In genomic region chr11:65496304-65497140, GRCh38 we compare ENCODE assay signal across 8 cellular contexts. TPM values are rescaled to one million over a fixed set of nuclear protein-coding genes. Genes with fewer than 3 reads are reported as not detected.
DNase-seq lines count a peak whose midpoint lies in the region; ATAC-seq and TF ChIP-seq lines count a peak whose summit lies in the region.

No MANE protein-coding gene starts in this region.

- H3K27ac ChIP-seq in skin epidermis: peak overlapping the region; percentile 57 to 100 (median 99)

- TF ChIP-seq CTCF in WI38 (IDR thresholded peaks at IDR 0.05; ENCODE audit: low read depth, low read length): no peak
- no peak for TF ChIP-seq CTCF in GM13976 (IDR thresholded peaks at IDR 0.05; ENCODE audit: borderline replicate concordance, control extremely low read depth, extremely low read depth, insufficient read depth, missing control alignments)

- POLR2A ChIA-PET in HEK293T (lab: Yijun Ruan, JAX): interaction anchor here (0.8 to 29.4 kb wide), 16 partner anchors 8 to 235 kb away, joined by 3 to 1783 read pairs (median 16); partner anchors contain the start of genes DPF2, FRMD8, NEAT1 and POLA2

- intact Hi-C loops in left ventricle myocardium superior (cut with micrococcal nuclease): no loop called here

- H3K4me3 ChIP-seq in WI38 (ENCODE audit: low read depth, low read length) (peak overlapping the region; percentile 56), skin epidermis (peak overlapping the region; percentile 8 to 79 (median 21))

- in situ Hi-C loops in G401 (cut with HindIII; ENCODE audit: low sequenced_read_pairs): no loop called here
- in situ Hi-C loops in GM13976 (cut with MboI; ENCODE audit: low sequenced_read_pairs, unreplicated experiment): loop anchor here (5.0 kb wide), 1 partner anchor 64 kb away; no protein-coding TSS in a partner anchor

- DNase-seq in G401 (ENCODE audit: low spot score): peak; percentile 64
- DNase-seq in left ventricle myocardium superior: peak; percentile 33
- no peak for DNase-seq in cortex of kidney (lab: John Stamatoyannopoulos, UW)
- no peak for DNase-seq in HEK293T (ENCODE audit: extremely low spot score)
- DNase-seq in GM13976 (ENCODE audit: low spot score): no peak

- CTCF ChIA-PET in HEK293T (lab: Yijun Ruan, JAX): interaction anchor here (0.8 to 2.5 kb wide), 6 partner anchors 8 to 80 kb away, joined by 3 to 12 read pairs (median 5); no protein-coding TSS in a partner anchor

- ATAC-seq in HG03097 (IDR thresholded peaks at IDR 0.05; ENCODE audit: low FRiP score, unreplicated experiment) (peak; percentile 6), left ventricle myocardium superior (no peak)

TF ChIP-seq in HEK293T, 16 proteins besides CTCF, POLR2A, EP300 and RAD21:
- TF ChIP-seq HDGF (IDR thresholded peaks at IDR 0.05; ENCODE audit: borderline replicate concordance) (no peak), CTBP1 (IDR thresholded peaks at IDR 0.05; ENCODE audit: borderline replicate concordance) (no peak), LEF1 (IDR thresholded peaks at IDR 0.05; ENCODE audit: borderline replicate concordance) (no peak), PKNOX1 (IDR thresholded peaks at IDR 0.05) (no peak), SP1 (IDR thresholded peaks at IDR 0.05) (no peak), FOXM1 (IDR thresholded peaks at IDR 0.05; ENCODE audit: borderline replicate concordance) (no peak), FOXA1 (IDR thresholded peaks at IDR 0.05) (no peak), ARNT (IDR thresholded peaks at IDR 0.05) (no peak), FOXK2 (IDR thresholded peaks at IDR 0.05) (no peak), SUZ12 (IDR thresholded peaks at IDR 0.05) (no peak), NFRKB (IDR thresholded peaks at IDR 0.05) (no peak), ELF4 (IDR thresholded peaks at IDR 0.05) (no peak), L3MBTL2 (conservative IDR thresholded peaks at IDR 0.05) (no peak), BHLHE40 (IDR thresholded peaks at IDR 0.05; ENCODE audit: borderline replicate concordance) (no peak), TARDBP (IDR thresholded peaks at IDR 0.05) (no peak), ZNF384 (IDR thresholded peaks at IDR 0.05) (no peak)

RNA-seq across cellular contexts. Expression of gene MALAT1, which starts 2.3 kb away (rescaled TPM):
- total RNA-seq in G401 (2014; rRNA removed; shearing (Covaris generic)): 166 and 288 TPM in 2 replicates
- 7,191 TPM for total RNA-seq in left ventricle myocardium superior

RNA-seq across cellular contexts. Expression of gene SCYL1, which starts 28.4 kb away (rescaled TPM):
- total RNA-seq in G401 (2014; rRNA removed; shearing (Covaris generic)): 77.6 and 80.4 TPM in 2 replicates
- 60.4 TPM for total RNA-seq in left ventricle myocardium superior

Comparison
In these comparisons a context has a peak if more than half of its experiments do, and no peak if none do; other contexts are left out.
1. DNase-seq: peak in G401 (single experiment) and left ventricle myocardium superior (single experiment); none in cortex of kidney (single experiment), HEK293T (single experiment) and GM13976 (single experiment).
2. RNA of gene MALAT1, which starts 2.3 kb away (total RNA-seq): 7,191 TPM in left ventricle myocardium superior (single experiment); 166 to 288 TPM in G401; every median in the first group is over 10 times any median in the second.